ENCODE assay signal across 8 cellular contexts in the genomic region with DNA sequence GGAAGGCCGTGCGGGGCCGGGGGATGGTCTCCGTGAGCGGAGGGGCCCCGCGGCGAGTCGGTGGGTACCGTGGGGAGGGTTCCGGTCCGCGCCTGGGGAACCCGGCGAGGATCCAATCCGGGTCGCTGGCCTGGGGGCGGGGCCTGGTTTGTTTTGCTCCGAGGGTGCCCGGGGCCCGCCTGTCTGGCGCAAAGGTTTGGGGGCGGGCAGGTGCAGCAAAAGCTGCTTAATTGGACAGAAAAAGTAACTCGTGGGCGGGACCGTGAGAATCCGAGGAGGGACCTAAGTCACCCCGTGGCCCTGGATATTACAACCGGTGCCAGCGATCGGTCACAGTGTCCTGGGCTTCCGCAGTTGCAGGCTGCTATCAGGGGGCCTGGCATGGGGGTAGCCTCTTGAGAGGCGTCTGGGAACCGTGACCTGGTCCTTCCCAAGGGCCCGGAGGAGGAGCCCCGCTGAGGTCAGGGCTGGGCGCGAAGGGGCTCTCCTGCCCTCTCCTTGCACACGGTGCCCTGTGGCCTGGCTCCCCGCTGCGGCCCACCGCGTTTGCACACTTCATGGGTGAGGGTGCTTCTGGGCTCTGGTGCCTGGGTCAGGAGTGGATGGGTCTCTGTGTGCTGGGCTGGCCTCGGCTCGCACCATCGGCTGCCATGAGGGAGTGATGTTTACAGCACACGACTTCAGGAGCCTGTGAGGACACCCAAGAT. TPM values are rescaled to one million over a fixed set of nuclear protein-coding genes. Genes with fewer than 3 reads are reported as not detected.
DNase-seq lines count a peak whose midpoint lies in the region; ATAC-seq and TF ChIP-seq lines count a peak whose summit lies in the region.

No MANE protein-coding gene starts in this region.

- H3K4me2 ChIP-seq in BLaER1 treated with 17β-estradiol and CSF1 and Interleukin-3, amounts not matched to agents 10 nM and 100 nM, result peak overlapping the region; percentile 91 to 100 (median 98)

- peak overlapping the region; percentile 83 to 96 (median 93) for H3K27ac ChIP-seq in BLaER1 treated with 17β-estradiol and CSF1 and Interleukin-3, amounts not matched to agents 10 nM and 100 nM
- no peak overlapping the region for H3K27ac ChIP-seq in endodermal cell (ENCODE audit: low read depth, low read length)

- H3K27me3 ChIP-seq in BLaER1 treated with 17β-estradiol and CSF1 and Interleukin-3, amounts not matched to agents 10 nM and 100 nM, result peaks cover 0 to 10% (median 4%) of the 10 kb centered on the region in 11 experiments; a peak in 19 of 22 replicates
- H3K27me3 ChIP-seq in endodermal cell (ENCODE audit: control insufficient read depth, insufficient read depth, low read length, poor library complexity, severe bottlenecking) (peaks cover under 1% of the 10 kb centered on the region), mononuclear cell (ENCODE audit: insufficient read depth, low read length) (no peaks in the 10 kb centered on the region)

- no peaks in the 10 kb centered on the region for H3K27me3 Mint-ChIP-seq in endodermal cell (ENCODE audit: insufficient read depth)

- H3K27ac Mint-ChIP-seq in endodermal cell, result no peak overlapping the region

- DNase-seq in NOMO-1 treated with dmso at 0.1 percent for 144 hours (lab: John Stamatoyannopoulos, UW; ENCODE audit: unreplicated experiment) (peak; percentile 82), endodermal cell (peak; percentile 94)
- peak; percentile 90 for DNase-seq in activated CD8-positive, alpha-beta memory T cell treated with anti-CD3 and anti-CD28 coated beads, Interleukin-2, amount 50 U/mL, for 1 hour (ENCODE audit: extremely low read depth)
- DNase-seq in stimulated activated CD8-positive, alpha-beta memory T cell treated with anti-CD3 and anti-CD28 coated beads, Interleukin-2, amount 100 ng/mL, for 1 hour (ENCODE audit: low read depth in 2 of 2), result peak; percentile 85 to 92

- no peaks in the 10 kb centered on the region for H3K9me3 ChIP-seq in BLaER1 treated with 17β-estradiol and CSF1 and Interleukin-3, amounts not matched to agents 10 nM and 100 nM (replicated peaks in 1 of 11)
- H3K9me3 ChIP-seq in endodermal cell (ENCODE audit: control insufficient read depth, low read length) (no peaks in the 10 kb centered on the region), mononuclear cell (ENCODE audit: low read depth, low read length) (no peaks in the 10 kb centered on the region)

- H3K4me3 Mint-ChIP-seq in endodermal cell, result peak overlapping the region; percentile 70

- peaks cover 22 to 54% (median 35%) of the 10 kb centered on the region in 11 experiments for H3K36me3 ChIP-seq in BLaER1 treated with 17β-estradiol and CSF1 and Interleukin-3, amounts not matched to agents 10 nM and 100 nM
- H3K36me3 ChIP-seq in endodermal cell (ENCODE audit: control insufficient read depth, insufficient read depth, low read length), result no peaks in the 10 kb centered on the region

- H3K9ac ChIP-seq in BLaER1 treated with 17β-estradiol and CSF1 and Interleukin-3, amounts not matched to agents 10 nM and 100 nM, result peak overlapping the region; percentile 93 to 97 (median 96)
- peak overlapping the region; percentile 63 for H3K9ac ChIP-seq in endodermal cell (ENCODE audit: extremely low read depth, low read length, poor library complexity, severe bottlenecking)

- H3K9me3 Mint-ChIP-seq in endodermal cell, result no peaks in the 10 kb centered on the region

- ATAC-seq in GM19372 (IDR thresholded peaks at IDR 0.05; ENCODE audit: low read depth, unreplicated experiment) (peak; percentile 64), HG03520 (IDR thresholded peaks at IDR 0.05; ENCODE audit: unreplicated experiment) (peak; percentile 40)

- H4K20me1 ChIP-seq in BLaER1 treated with 17β-estradiol and CSF1 and Interleukin-3, amounts not matched to agents 10 nM and 100 nM, result peaks cover 31 to 90% (median 49%) of the 10 kb centered on the region in 11 experiments; a peak in 20 of 22 replicates

- peaks cover 11% of the 10 kb centered on the region for H3K36me3 Mint-ChIP-seq in endodermal cell (ENCODE audit: low read depth)

- WGBS in endodermal cell (ENCODE audit: insufficient coverage in 1 of 2, insufficient read length in 1 of 2), 2 experiments, result 12 to 22% methylated on average over 10 to 47 of the region's 47 CpGs

- no peak for TF ChIP-seq CTCF in endodermal cell (conservative IDR thresholded peaks at IDR 0.05)

- H3K4me3 ChIP-seq in BLaER1 treated with 17β-estradiol and CSF1 and Interleukin-3, amounts not matched to agents 10 nM and 100 nM, result peak overlapping the region; percentile 81 to 95 (median 86)
- peak overlapping the region; percentile 81 for H3K4me3 ChIP-seq in endodermal cell (ENCODE audit: low read length)
- H3K4me3 ChIP-seq in mononuclear cell (ENCODE audit: low read length), result peak overlapping the region; percentile 81

- no peaks in the 10 kb centered on the region for H3K4me1 Mint-ChIP-seq in endodermal cell

- peaks cover 35 to 56% (median 46%) of the 10 kb centered on the region in 10 experiments for H3K4me1 ChIP-seq in BLaER1 treated with 17β-estradiol and CSF1 and Interleukin-3, amounts not matched to agents 10 nM and 100 nM
- H3K4me1 ChIP-seq in endodermal cell (ENCODE audit: control insufficient read depth, insufficient read depth, low read length), result no peaks in the 10 kb centered on the region
- H3K4me1 ChIP-seq in mononuclear cell (ENCODE audit: insufficient read depth, low read length), result peaks cover 38% of the 10 kb centered on the region

RNA-seq across cellular contexts. Expression of gene PNPLA2, which starts 1.4 kb away (rescaled TPM):
- 10 to 100 TPM; 77.0 to 77.6 TPM for total RNA-seq in endodermal cell
- polyA plus RNA-seq in endodermal cell (2013, experiment 1 of 2), result 35.9 TPM
- polyA plus RNA-seq in endodermal cell (2013, experiment 2 of 2), result 30.1 TPM
- total RNA-seq in mononuclear cell, result 81.0 TPM

RNA-seq across cellular contexts. Expression of gene CRACR2B, which starts 7.6 kb away (rescaled TPM):
- total RNA-seq in endodermal cell (10 to 100 TPM; 22.3 to 28.1 TPM), mononuclear cell (0.84 TPM)
- polyA plus RNA-seq in endodermal cell (2013, experiment 1 of 2), result 9.0 TPM
- 6.2 TPM for polyA plus RNA-seq in endodermal cell (2013, experiment 2 of 2)

RNA-seq across cellular contexts. Expression of gene RPLP2, which starts 10.3 kb away (rescaled TPM):
- total RNA-seq in endodermal cell, result 1,000 to 10,000 TPM; 1,966 to 2,020 TPM
- polyA plus RNA-seq in endodermal cell (2013, experiment 1 of 2), result 1,769 TPM
- 1,602 TPM for polyA plus RNA-seq in endodermal cell (2013, experiment 2 of 2)
- 653 TPM for total RNA-seq in mononuclear cell

RNA-seq across cellular contexts. Expression of gene CD151, which starts 12.7 kb away (rescaled TPM):
- total RNA-seq in endodermal cell (100 to 1,000 TPM; 139 to 165 TPM), mononuclear cell (28.5 TPM)
- polyA plus RNA-seq in endodermal cell (2013, experiment 1 of 2), result 153 TPM
- 149 TPM for polyA plus RNA-seq in endodermal cell (2013, experiment 2 of 2)

RNA-seq across cellular contexts. Expression of gene PIDD1, which starts 15.1 kb away (rescaled TPM):
- total RNA-seq in endodermal cell (10 to 100 TPM; 39.9 to 48.8 TPM), mononuclear cell (6.2 TPM)
- polyA plus RNA-seq in endodermal cell (2013, experiment 1 of 2), result 34.3 TPM
- 24.6 TPM for polyA plus RNA-seq in endodermal cell (2013, experiment 2 of 2)

Comparison
In these comparisons a context has a peak if more than half of its experiments do, and no peak if none do; other contexts are left out.
1. RNA of gene CRACR2B, which starts 7.6 kb away (total RNA-seq): 22.3 to 28.1 TPM in endodermal cell; 0.84 TPM in mononuclear cell (single experiment); every median in the first group is over 10 times any median in the second.
2. Peak in every context shown above with its lines, with median percentiles within 50 percentile points of each other: H3K4me3 ChIP-seq and DNase-seq.